Comparison of ENCODE assay signal across 1 cellular context in the genomic region with DNA sequence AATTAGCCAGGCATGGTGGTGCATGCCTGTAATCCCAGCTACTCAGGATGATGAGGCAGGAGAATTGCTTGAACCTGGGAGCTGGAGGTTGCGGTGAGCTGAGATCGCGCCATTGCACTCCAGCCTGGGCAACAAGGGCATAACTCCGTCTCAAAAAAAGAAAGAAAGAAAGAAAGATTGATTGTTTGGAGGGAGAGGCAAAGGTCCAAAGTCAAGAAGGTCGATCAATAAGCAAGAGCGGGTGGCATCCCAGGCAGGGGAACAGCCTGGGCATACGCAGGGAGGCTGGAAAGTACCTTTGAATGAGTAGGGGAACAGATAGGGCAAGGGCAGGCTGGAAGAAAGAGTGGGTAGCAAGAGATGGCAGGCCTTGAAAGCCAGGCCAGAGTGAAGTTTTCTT.
A peak's percentile ranks its signal among the peaks of the same experiment; 100 is the strongest.
TF ChIP-seq lines count a peak whose summit lies in the region.

No MANE protein-coding gene starts in this region.

TF ChIP-seq in HepG2, 621 proteins besides CTCF, POLR2A, EP300 and RAD21 (continued from another document):
- TF ChIP-seq, protein P1, sequence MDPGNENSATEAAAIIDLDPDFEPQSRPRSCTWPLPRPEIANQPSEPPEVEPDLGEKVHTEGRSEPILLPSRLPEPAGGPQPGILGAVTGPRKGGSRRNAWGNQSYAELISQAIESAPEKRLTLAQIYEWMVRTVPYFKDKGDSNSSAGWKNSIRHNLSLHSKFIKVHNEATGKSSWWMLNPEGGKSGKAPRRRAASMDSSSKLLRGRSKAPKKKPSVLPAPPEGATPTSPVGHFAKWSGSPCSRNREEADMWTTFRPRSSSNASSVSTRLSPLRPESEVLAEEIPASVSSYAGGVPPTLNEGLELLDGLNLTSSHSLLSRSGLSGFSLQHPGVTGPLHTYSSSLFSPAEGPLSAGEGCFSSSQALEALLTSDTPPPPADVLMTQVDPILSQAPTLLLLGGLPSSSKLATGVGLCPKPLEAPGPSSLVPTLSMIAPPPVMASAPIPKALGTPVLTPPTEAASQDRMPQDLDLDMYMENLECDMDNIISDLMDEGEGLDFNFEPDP (CRISPR knock-in tag; conservative IDR thresholded peaks at IDR 0.05): no peak
- TF ChIP-seq CBX2 (IDR thresholded peaks at IDR 0.05; ENCODE audit: low read depth, low read length) (no peak), CBX2 (CRISPR knock-in tag; IDR thresholded peaks at IDR 0.05; ENCODE audit: low read depth) (no peak), ZC3H4 (CRISPR knock-in tag; IDR thresholded peaks at IDR 0.05; ENCODE audit: borderline replicate concordance) (no peak), YY1 (IDR thresholded peaks at IDR 0.05; ENCODE audit: insufficient read depth, insufficient replicate concordance, low read depth, low read length) (no peak), ZFP36 (IDR thresholded peaks at IDR 0.05; ENCODE audit: borderline replicate concordance, low read depth, low read length, partially characterized antibody) (no peak), SYNCRIP (IDR thresholded peaks at IDR 0.05; ENCODE audit: insufficient read depth, low read depth, low read length) (no peak), ONECUT2 (CRISPR knock-in tag; IDR thresholded peaks at IDR 0.05) (peak; percentile 84), KAT8 (CRISPR knock-in tag; IDR thresholded peaks at IDR 0.05) (no peak), ZNF24 (IDR thresholded peaks at IDR 0.05) (no peak), NFRKB (IDR thresholded peaks at IDR 0.05) (no peak), DNMT1 (CRISPR knock-in tag; IDR thresholded peaks at IDR 0.05) (no peak), SP140L (CRISPR knock-in tag; IDR thresholded peaks at IDR 0.05; ENCODE audit: borderline replicate concordance) (no peak), PAX8 (CRISPR knock-in tag; IDR thresholded peaks at IDR 0.05; ENCODE audit: borderline replicate concordance) (no peak), NONO (IDR thresholded peaks at IDR 0.05) (no peak), NONO (CRISPR knock-in tag; conservative IDR thresholded peaks at IDR 0.05) (no peak), ZNF235 (CRISPR knock-in tag; IDR thresholded peaks at IDR 0.05; ENCODE audit: borderline replicate concordance) (no peak), ESRRA (CRISPR knock-in tag; IDR thresholded peaks at IDR 0.05; ENCODE audit: low read depth) (no peak), MXD4 (CRISPR knock-in tag; IDR thresholded peaks at IDR 0.05) (no peak), MTF1 (CRISPR knock-in tag; IDR thresholded peaks at IDR 0.05) (no peak), ZFX (CRISPR knock-in tag; IDR thresholded peaks at IDR 0.05; ENCODE audit: low read depth) (peak; percentile 30; the same call in 1 of the 2 replicates), ZNF703 (CRISPR knock-in tag; IDR thresholded peaks at IDR 0.05; ENCODE audit: borderline replicate concordance) (no peak), ZSCAN20 (CRISPR knock-in tag; IDR thresholded peaks at IDR 0.05; ENCODE audit: borderline replicate concordance) (no peak), ZNF543 (CRISPR knock-in tag; IDR thresholded peaks at IDR 0.05) (no peak), SP1 (IDR thresholded peaks at IDR 0.05) (no peak), SP1 (CRISPR knock-in tag; IDR thresholded peaks at IDR 0.05) (no peak), ZNF234 (CRISPR knock-in tag; conservative IDR thresholded peaks at IDR 0.05) (no peak), ZNF589 (CRISPR knock-in tag; conservative IDR thresholded peaks at IDR 0.05) (no peak), HMG20A (CRISPR knock-in tag; IDR thresholded peaks at IDR 0.05; ENCODE audit: borderline replicate concordance) (no peak)
- TF ChIP-seq, protein P2, sequence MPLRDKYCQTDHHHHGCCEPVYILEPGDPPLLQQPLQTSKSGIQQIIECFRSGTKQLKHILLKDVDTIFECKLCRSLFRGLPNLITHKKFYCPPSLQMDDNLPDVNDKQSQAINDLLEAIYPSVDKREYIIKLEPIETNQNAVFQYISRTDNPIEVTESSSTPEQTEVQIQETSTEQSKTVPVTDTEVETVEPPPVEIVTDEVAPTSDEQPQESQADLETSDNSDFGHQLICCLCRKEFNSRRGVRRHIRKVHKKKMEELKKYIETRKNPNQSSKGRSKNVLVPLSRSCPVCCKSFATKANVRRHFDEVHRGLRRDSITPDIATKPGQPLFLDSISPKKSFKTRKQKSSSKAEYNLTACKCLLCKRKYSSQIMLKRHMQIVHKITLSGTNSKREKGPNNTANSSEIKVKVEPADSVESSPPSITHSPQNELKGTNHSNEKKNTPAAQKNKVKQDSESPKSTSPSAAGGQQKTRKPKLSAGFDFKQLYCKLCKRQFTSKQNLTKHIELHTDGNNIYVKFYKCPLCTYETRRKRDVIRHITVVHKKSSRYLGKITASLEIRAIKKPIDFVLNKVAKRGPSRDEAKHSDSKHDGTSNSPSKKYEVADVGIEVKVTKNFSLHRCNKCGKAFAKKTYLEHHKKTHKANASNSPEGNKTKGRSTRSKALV (CRISPR knock-in tag; IDR thresholded peaks at IDR 0.05): no peak
- TF ChIP-seq, protein P3, sequence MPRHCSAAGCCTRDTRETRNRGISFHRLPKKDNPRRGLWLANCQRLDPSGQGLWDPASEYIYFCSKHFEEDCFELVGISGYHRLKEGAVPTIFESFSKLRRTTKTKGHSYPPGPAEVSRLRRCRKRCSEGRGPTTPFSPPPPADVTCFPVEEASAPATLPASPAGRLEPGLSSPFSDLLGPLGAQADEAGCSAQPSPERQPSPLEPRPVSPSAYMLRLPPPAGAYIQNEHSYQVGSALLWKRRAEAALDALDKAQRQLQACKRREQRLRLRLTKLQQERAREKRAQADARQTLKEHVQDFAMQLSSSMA (CRISPR knock-in tag; IDR thresholded peaks at IDR 0.05): no peak
- TF ChIP-seq, protein P4, sequence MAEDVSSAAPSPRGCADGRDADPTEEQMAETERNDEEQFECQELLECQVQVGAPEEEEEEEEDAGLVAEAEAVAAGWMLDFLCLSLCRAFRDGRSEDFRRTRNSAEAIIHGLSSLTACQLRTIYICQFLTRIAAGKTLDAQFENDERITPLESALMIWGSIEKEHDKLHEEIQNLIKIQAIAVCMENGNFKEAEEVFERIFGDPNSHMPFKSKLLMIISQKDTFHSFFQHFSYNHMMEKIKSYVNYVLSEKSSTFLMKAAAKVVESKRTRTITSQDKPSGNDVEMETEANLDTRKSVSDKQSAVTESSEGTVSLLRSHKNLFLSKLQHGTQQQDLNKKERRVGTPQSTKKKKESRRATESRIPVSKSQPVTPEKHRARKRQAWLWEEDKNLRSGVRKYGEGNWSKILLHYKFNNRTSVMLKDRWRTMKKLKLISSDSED (CRISPR knock-in tag; IDR thresholded peaks at IDR 0.05): no peak
- TF ChIP-seq, protein P5, sequence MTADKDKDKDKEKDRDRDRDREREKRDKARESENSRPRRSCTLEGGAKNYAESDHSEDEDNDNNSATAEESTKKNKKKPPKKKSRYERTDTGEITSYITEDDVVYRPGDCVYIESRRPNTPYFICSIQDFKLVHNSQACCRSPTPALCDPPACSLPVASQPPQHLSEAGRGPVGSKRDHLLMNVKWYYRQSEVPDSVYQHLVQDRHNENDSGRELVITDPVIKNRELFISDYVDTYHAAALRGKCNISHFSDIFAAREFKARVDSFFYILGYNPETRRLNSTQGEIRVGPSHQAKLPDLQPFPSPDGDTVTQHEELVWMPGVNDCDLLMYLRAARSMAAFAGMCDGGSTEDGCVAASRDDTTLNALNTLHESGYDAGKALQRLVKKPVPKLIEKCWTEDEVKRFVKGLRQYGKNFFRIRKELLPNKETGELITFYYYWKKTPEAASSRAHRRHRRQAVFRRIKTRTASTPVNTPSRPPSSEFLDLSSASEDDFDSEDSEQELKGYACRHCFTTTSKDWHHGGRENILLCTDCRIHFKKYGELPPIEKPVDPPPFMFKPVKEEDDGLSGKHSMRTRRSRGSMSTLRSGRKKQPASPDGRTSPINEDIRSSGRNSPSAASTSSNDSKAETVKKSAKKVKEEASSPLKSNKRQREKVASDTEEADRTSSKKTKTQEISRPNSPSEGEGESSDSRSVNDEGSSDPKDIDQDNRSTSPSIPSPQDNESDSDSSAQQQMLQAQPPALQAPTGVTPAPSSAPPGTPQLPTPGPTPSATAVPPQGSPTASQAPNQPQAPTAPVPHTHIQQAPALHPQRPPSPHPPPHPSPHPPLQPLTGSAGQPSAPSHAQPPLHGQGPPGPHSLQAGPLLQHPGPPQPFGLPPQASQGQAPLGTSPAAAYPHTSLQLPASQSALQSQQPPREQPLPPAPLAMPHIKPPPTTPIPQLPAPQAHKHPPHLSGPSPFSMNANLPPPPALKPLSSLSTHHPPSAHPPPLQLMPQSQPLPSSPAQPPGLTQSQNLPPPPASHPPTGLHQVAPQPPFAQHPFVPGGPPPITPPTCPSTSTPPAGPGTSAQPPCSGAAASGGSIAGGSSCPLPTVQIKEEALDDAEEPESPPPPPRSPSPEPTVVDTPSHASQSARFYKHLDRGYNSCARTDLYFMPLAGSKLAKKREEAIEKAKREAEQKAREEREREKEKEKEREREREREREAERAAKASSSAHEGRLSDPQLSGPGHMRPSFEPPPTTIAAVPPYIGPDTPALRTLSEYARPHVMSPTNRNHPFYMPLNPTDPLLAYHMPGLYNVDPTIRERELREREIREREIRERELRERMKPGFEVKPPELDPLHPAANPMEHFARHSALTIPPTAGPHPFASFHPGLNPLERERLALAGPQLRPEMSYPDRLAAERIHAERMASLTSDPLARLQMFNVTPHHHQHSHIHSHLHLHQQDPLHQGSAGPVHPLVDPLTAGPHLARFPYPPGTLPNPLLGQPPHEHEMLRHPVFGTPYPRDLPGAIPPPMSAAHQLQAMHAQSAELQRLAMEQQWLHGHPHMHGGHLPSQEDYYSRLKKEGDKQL (CRISPR knock-in tag; IDR thresholded peaks at IDR 0.05; ENCODE audit: low read depth): no peak
- TF ChIP-seq, protein P6, sequence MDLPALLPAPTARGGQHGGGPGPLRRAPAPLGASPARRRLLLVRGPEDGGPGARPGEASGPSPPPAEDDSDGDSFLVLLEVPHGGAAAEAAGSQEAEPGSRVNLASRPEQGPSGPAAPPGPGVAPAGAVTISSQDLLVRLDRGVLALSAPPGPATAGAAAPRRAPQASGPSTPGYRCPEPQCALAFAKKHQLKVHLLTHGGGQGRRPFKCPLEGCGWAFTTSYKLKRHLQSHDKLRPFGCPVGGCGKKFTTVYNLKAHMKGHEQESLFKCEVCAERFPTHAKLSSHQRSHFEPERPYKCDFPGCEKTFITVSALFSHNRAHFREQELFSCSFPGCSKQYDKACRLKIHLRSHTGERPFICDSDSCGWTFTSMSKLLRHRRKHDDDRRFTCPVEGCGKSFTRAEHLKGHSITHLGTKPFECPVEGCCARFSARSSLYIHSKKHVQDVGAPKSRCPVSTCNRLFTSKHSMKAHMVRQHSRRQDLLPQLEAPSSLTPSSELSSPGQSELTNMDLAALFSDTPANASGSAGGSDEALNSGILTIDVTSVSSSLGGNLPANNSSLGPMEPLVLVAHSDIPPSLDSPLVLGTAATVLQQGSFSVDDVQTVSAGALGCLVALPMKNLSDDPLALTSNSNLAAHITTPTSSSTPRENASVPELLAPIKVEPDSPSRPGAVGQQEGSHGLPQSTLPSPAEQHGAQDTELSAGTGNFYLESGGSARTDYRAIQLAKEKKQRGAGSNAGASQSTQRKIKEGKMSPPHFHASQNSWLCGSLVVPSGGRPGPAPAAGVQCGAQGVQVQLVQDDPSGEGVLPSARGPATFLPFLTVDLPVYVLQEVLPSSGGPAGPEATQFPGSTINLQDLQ (CRISPR knock-in tag; IDR thresholded peaks at IDR 0.05): no peak
- TF ChIP-seq, protein P7, sequence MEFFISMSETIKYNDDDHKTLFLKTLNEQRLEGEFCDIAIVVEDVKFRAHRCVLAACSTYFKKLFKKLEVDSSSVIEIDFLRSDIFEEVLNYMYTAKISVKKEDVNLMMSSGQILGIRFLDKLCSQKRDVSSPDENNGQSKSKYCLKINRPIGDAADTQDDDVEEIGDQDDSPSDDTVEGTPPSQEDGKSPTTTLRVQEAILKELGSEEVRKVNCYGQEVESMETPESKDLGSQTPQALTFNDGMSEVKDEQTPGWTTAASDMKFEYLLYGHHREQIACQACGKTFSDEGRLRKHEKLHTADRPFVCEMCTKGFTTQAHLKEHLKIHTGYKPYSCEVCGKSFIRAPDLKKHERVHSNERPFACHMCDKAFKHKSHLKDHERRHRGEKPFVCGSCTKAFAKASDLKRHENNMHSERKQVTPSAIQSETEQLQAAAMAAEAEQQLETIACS (CRISPR knock-in tag; IDR thresholded peaks at IDR 0.05): no peak
- TF ChIP-seq, protein P8, sequence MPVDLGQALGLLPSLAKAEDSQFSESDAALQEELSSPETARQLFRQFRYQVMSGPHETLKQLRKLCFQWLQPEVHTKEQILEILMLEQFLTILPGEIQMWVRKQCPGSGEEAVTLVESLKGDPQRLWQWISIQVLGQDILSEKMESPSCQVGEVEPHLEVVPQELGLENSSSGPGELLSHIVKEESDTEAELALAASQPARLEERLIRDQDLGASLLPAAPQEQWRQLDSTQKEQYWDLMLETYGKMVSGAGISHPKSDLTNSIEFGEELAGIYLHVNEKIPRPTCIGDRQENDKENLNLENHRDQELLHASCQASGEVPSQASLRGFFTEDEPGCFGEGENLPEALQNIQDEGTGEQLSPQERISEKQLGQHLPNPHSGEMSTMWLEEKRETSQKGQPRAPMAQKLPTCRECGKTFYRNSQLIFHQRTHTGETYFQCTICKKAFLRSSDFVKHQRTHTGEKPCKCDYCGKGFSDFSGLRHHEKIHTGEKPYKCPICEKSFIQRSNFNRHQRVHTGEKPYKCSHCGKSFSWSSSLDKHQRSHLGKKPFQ (CRISPR knock-in tag; IDR thresholded peaks at IDR 0.05; ENCODE audit: insufficient replicate concordance): no peak
